1 cellular context compared by ENCODE assay signal in the genomic region with DNA sequence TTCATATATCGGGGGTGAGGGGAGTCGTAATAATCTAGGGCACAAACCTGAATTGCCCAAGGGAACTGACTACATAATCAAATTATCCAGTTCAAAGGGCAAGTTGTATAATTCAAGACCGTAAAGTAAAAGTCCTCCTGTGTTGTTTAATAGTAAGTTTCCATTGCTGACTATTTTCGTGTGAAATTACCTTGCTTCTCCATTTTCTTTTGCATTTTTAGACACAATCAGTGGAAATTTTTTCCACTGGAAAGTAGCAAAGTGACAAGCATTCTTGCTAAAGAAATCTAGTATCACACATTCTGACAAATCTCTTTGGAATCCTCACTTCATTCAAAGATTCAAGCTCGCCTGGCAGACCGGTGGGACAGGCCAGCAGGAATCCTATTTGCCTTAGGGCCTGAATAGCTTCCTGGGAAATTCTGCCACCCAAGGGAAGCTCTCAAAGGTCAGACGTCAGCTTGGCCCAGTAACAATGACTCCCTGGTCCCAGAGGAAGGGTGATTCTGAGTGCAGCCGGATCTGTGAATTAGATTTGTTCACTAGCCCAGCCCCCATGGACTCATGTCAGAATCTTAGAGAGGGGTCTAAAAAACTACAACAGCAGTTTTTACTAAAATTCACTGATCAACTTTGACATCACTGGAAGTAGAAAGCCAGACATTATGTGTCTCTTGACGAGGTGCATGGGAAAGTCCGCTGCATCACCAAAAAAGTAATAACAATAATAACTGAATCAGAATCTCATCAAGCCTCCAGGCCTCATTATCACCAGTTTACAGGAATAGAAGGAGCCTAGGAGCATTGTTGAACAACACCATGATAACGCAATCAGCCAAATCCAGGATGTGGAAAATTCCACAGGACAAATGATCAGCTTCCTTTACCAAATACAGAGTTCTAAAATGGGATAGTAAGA.
TF ChIP-seq lines count a peak whose summit lies in the region.

No MANE protein-coding gene starts in this region.

TF ChIP-seq in A549, 52 proteins besides CTCF, POLR2A, EP300 and RAD21 (continued from another document):
- TF ChIP-seq, protein P1, sequence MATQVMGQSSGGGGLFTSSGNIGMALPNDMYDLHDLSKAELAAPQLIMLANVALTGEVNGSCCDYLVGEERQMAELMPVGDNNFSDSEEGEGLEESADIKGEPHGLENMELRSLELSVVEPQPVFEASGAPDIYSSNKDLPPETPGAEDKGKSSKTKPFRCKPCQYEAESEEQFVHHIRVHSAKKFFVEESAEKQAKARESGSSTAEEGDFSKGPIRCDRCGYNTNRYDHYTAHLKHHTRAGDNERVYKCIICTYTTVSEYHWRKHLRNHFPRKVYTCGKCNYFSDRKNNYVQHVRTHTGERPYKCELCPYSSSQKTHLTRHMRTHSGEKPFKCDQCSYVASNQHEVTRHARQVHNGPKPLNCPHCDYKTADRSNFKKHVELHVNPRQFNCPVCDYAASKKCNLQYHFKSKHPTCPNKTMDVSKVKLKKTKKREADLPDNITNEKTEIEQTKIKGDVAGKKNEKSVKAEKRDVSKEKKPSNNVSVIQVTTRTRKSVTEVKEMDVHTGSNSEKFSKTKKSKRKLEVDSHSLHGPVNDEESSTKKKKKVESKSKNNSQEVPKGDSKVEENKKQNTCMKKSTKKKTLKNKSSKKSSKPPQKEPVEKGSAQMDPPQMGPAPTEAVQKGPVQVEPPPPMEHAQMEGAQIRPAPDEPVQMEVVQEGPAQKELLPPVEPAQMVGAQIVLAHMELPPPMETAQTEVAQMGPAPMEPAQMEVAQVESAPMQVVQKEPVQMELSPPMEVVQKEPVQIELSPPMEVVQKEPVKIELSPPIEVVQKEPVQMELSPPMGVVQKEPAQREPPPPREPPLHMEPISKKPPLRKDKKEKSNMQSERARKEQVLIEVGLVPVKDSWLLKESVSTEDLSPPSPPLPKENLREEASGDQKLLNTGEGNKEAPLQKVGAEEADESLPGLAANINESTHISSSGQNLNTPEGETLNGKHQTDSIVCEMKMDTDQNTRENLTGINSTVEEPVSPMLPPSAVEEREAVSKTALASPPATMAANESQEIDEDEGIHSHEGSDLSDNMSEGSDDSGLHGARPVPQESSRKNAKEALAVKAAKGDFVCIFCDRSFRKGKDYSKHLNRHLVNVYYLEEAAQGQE (IDR thresholded peaks at IDR 0.05), result no peak
- no peak for TF ChIP-seq ZNF302 (CRISPR knock-in tag; IDR thresholded peaks at IDR 0.05)
- no peak for TF ChIP-seq EHMT2 (IDR thresholded peaks at IDR 0.05; ENCODE audit: low read depth)
- TF ChIP-seq MAZ (IDR thresholded peaks at IDR 0.05; ENCODE audit: borderline replicate concordance, low read depth, low read length), result no peak
- no peak for TF ChIP-seq CBX2 (IDR thresholded peaks at IDR 0.05; ENCODE audit: borderline replicate concordance, low read depth)
- TF ChIP-seq, protein P2, sequence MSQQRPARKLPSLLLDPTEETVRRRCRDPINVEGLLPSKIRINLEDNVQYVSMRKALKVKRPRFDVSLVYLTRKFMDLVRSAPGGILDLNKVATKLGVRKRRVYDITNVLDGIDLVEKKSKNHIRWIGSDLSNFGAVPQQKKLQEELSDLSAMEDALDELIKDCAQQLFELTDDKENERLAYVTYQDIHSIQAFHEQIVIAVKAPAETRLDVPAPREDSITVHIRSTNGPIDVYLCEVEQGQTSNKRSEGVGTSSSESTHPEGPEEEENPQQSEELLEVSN (IDR thresholded peaks at IDR 0.05; ENCODE audit: borderline replicate concordance, low read depth), result no peak
- TF ChIP-seq KDM1A (IDR thresholded peaks at IDR 0.05; ENCODE audit: low read depth), result no peak
- TF ChIP-seq CBX8 (IDR thresholded peaks at IDR 0.05), result no peak
- TF ChIP-seq POLR2AphosphoS2 (conservative IDR thresholded peaks at IDR 0.05; ENCODE audit: low read length), result no peak
- TF ChIP-seq NR3C1 (IDR thresholded peaks at IDR 0.05), result no peak
- no peak for TF ChIP-seq RCOR1 (IDR thresholded peaks at IDR 0.05; ENCODE audit: low read depth, low read length)
- no peak for TF ChIP-seq CHD4 (IDR thresholded peaks at IDR 0.05; ENCODE audit: borderline replicate concordance)
- no peak for TF ChIP-seq KDM5A (IDR thresholded peaks at IDR 0.05)
- peak in 1 of 2 experiments; percentile 85; a peak in 3 of 4 replicates for TF ChIP-seq CEBPB (IDR thresholded peaks at IDR 0.05)
- TF ChIP-seq NPAS2 (CRISPR knock-in tag; IDR thresholded peaks at IDR 0.05; ENCODE audit: borderline replicate concordance), result no peak
- TF ChIP-seq CHD2 (IDR thresholded peaks at IDR 0.05; ENCODE audit: low read length, partially characterized antibody), result no peak
- TF ChIP-seq RARB (CRISPR knock-in tag; IDR thresholded peaks at IDR 0.05), result peak; percentile 89
- no peak for TF ChIP-seq SREBF2 (IDR thresholded peaks at IDR 0.05)
- TF ChIP-seq FOSB (CRISPR knock-in tag; IDR thresholded peaks at IDR 0.05), result 0 out of 2 replicates have a peak, but pooled peaks have one; percentile 43
- no peak for TF ChIP-seq RNF2 (IDR thresholded peaks at IDR 0.05; ENCODE audit: borderline replicate concordance, low read depth)
- no peak for TF ChIP-seq PHF8 (IDR thresholded peaks at IDR 0.05; ENCODE audit: borderline replicate concordance, low read depth)
- no peak for TF ChIP-seq BHLHE40 (IDR thresholded peaks at IDR 0.05; ENCODE audit: low read depth, low read length)
- TF ChIP-seq JUNB (IDR thresholded peaks at IDR 0.05), result peak; percentile 89
- peak; percentile 12; the same call in 1 of the 2 replicates for TF ChIP-seq FOSL2 (IDR thresholded peaks at IDR 0.05)
- peak; percentile 90 for TF ChIP-seq FOSL2 (CRISPR knock-in tag; IDR thresholded peaks at IDR 0.05)
- no peak for TF ChIP-seq HDAC2 (IDR thresholded peaks at IDR 0.05)
- TF ChIP-seq HOXB13 (CRISPR knock-in tag; IDR thresholded peaks at IDR 0.05; ENCODE audit: low read depth), result no peak; the same call in none of the 2 replicates
- TF ChIP-seq ZSCAN20 (CRISPR knock-in tag; IDR thresholded peaks at IDR 0.05), result peak; percentile 68; the same call in 1 of the 2 replicates
- no peak for TF ChIP-seq HOXA7 (CRISPR knock-in tag; IDR thresholded peaks at IDR 0.05)
- TF ChIP-seq FOXS1 (CRISPR knock-in tag; IDR thresholded peaks at IDR 0.05), result peak; percentile 8; the same call in 1 of the 2 replicates
- TF ChIP-seq, protein P3, sequence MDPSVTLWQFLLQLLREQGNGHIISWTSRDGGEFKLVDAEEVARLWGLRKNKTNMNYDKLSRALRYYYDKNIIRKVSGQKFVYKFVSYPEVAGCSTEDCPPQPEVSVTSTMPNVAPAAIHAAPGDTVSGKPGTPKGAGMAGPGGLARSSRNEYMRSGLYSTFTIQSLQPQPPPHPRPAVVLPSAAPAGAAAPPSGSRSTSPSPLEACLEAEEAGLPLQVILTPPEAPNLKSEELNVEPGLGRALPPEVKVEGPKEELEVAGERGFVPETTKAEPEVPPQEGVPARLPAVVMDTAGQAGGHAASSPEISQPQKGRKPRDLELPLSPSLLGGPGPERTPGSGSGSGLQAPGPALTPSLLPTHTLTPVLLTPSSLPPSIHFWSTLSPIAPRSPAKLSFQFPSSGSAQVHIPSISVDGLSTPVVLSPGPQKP (IDR thresholded peaks at IDR 0.05; ENCODE audit: low read depth, low read length), result no peak
- TF ChIP-seq, protein P4, sequence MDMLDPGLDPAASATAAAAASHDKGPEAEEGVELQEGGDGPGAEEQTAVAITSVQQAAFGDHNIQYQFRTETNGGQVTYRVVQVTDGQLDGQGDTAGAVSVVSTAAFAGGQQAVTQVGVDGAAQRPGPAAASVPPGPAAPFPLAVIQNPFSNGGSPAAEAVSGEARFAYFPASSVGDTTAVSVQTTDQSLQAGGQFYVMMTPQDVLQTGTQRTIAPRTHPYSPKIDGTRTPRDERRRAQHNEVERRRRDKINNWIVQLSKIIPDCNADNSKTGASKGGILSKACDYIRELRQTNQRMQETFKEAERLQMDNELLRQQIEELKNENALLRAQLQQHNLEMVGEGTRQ (IDR thresholded peaks at IDR 0.05), result no peak
- TF ChIP-seq, protein P5, sequence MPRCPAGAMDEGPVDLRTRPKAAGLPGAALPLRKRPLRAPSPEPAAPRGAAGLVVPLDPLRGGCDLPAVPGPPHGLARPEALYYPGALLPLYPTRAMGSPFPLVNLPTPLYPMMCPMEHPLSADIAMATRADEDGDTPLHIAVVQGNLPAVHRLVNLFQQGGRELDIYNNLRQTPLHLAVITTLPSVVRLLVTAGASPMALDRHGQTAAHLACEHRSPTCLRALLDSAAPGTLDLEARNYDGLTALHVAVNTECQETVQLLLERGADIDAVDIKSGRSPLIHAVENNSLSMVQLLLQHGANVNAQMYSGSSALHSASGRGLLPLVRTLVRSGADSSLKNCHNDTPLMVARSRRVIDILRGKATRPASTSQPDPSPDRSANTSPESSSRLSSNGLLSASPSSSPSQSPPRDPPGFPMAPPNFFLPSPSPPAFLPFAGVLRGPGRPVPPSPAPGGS (IDR thresholded peaks at IDR 0.05), result peak; percentile 91
